ENCODE assay signal across 10 cellular contexts in genomic region chr19:1170938-1171754, GRCh38. TPM values are rescaled to one million over a fixed set of nuclear protein-coding genes. Genes with fewer than 3 reads are reported as not detected.
DNase-seq lines count a peak whose midpoint lies in the region; ATAC-seq, FAIRE-seq and TF ChIP-seq lines count a peak whose summit lies in the region.
"Had no signal": no experiment of that assay in that cellular context is flagged by ENCODE, and none has a peak within 500 bp of the region (broad histone marks: within the 10 kb centered on the region; RNA-seq: fewer than 3 reads in every experiment).

No MANE protein-coding gene starts in this region.

- peak overlapping the region; percentile 23 to 82 for H3K4me3 ChIP-seq in kidney (ENCODE audit: low read length in 2 of 2)

- no peaks in the 10 kb centered on the region for H3K27me3 Mint-ChIP-seq in activated CD4-positive, alpha-beta T cell treated with anti-CD3 and anti-CD28 coated beads for 36 hours
- no peaks in the 10 kb centered on the region for H3K27me3 Mint-ChIP-seq in activated naive CD4-positive, alpha-beta T cell treated with anti-CD3 and anti-CD28 coated beads, Interleukin-2, amount 50 U/mL, for 24 hours

- POLR2A ChIA-PET in activated CD4-positive, alpha-beta T cell treated with anti-CD3 and anti-CD28 coated beads for 36 hours (lab: Charles Lee), result no interaction called here

- intact Hi-C loops in activated CD4-positive, alpha-beta T cell treated with anti-CD3 and anti-CD28 coated beads for 36 hours (cut with DNase I, micrococcal nuclease), result loop anchor here (5.0 kb wide), 2 partner anchors 39 to 509 kb away; partner anchors contain the start of gene RNF126 (in 1 of the 2)
- intact Hi-C loops in kidney (cut with DNase I), result no loop called here

- H3K4me1 Mint-ChIP-seq in activated CD4-positive, alpha-beta T cell treated with anti-CD3 and anti-CD28 coated beads for 36 hours, result peaks cover 36% of the 10 kb centered on the region
- peaks cover 26% of the 10 kb centered on the region for H3K4me1 Mint-ChIP-seq in activated naive CD4-positive, alpha-beta T cell treated with anti-CD3 and anti-CD28 coated beads, Interleukin-2, amount 50 U/mL, for 24 hours

- H3K27ac Mint-ChIP-seq in activated CD4-positive, alpha-beta T cell treated with anti-CD3 and anti-CD28 coated beads for 36 hours, result peak overlapping the region; percentile 6
- peak overlapping the region; percentile 42 for H3K27ac Mint-ChIP-seq in activated naive CD4-positive, alpha-beta T cell treated with anti-CD3 and anti-CD28 coated beads, Interleukin-2, amount 50 U/mL, for 24 hours

- CTCF ChIA-PET in activated CD4-positive, alpha-beta T cell treated with anti-CD3 and anti-CD28 coated beads for 36 hours (lab: Charles Lee), result no interaction called here

- H3K27ac ChIP-seq in kidney (ENCODE audit: low read depth in 2 of 2, low read length in 2 of 2) (peak overlapping the region; percentile 91 to 94), substantia nigra (ENCODE audit: low read depth, low read length, poor library complexity, severe bottlenecking) (peak overlapping the region; percentile 61)

- no peak for ATAC-seq in activated CD4-positive, alpha-beta T cell treated with anti-CD3 and anti-CD28 coated beads for 36 hours
- no peak for ATAC-seq in HG03175 (IDR thresholded peaks at IDR 0.05; ENCODE audit: unreplicated experiment)

- H3K36me3 Mint-ChIP-seq in activated CD4-positive, alpha-beta T cell treated with anti-CD3 and anti-CD28 coated beads for 36 hours (ENCODE audit: low read depth), result peaks cover 11% of the 10 kb centered on the region
- no peaks in the 10 kb centered on the region for H3K36me3 Mint-ChIP-seq in activated naive CD4-positive, alpha-beta T cell treated with anti-CD3 and anti-CD28 coated beads, Interleukin-2, amount 50 U/mL, for 24 hours

- DNase-seq in activated CD4-positive, alpha-beta T cell treated with anti-CD3 and anti-CD28 coated beads for 36 hours, result no peak
- DNase-seq in activated CD4-positive, alpha-beta T cell treated with anti-CD3 and anti-CD28 coated beads for 4 hours, result no peak
- peak; percentile 78 for DNase-seq in kidney
- DNase-seq in substantia nigra (lab: John Stamatoyannopoulos, UW), result peak in 24 of 49 donors; percentile 8 to 63 (median 20)
- DNase-seq in stimulated activated CD4-positive, alpha-beta T cell treated with anti-CD3 and anti-CD28 coated beads, Interleukin-4, amount 100 ng/mL, for 4 hours, result no peak
- no peak for DNase-seq in NOMO-1 treated with dmso at 0.1 percent for 144 hours (lab: John Stamatoyannopoulos, UW; ENCODE audit: unreplicated experiment)
- DNase-seq: BE2C, Kasumi-1 had no signal

- H3K9me3 ChIP-seq in kidney (ENCODE audit: control insufficient read depth in 1 of 2, low read length in 2 of 2), result no peaks in the 10 kb centered on the region
- H3K9me3 ChIP-seq: BE2C had no signal

- TF ChIP-seq CTCF in kidney (IDR thresholded peaks at IDR 0.05; ENCODE audit: borderline replicate concordance, extremely low read depth, insufficient read depth), result no peak

- no peak overlapping the region for H3K9ac ChIP-seq in kidney (ENCODE audit: low read length in 2 of 2)

- H3K36me3 ChIP-seq in kidney (ENCODE audit: control insufficient read depth in 1 of 2, insufficient read depth in 2 of 2, low read length in 2 of 2), result peaks cover 0 to 3% of the 10 kb centered on the region in 2 donors

- no peak for FAIRE-seq in kidney (lab: Jason Lieb, UNC)

- H3K4me1 ChIP-seq in kidney (ENCODE audit: control insufficient read depth in 1 of 2, insufficient read depth in 1 of 2, low read depth in 1 of 2, low read length in 2 of 2), result peaks cover 28 to 45% of the 10 kb centered on the region in 2 donors

- H3K4me3 Mint-ChIP-seq in activated CD4-positive, alpha-beta T cell treated with anti-CD3 and anti-CD28 coated beads for 36 hours, result peak overlapping the region; percentile 89
- H3K4me3 Mint-ChIP-seq in activated naive CD4-positive, alpha-beta T cell treated with anti-CD3 and anti-CD28 coated beads, Interleukin-2, amount 50 U/mL, for 24 hours, result peak overlapping the region; percentile 26

- H3K9me3 Mint-ChIP-seq in activated CD4-positive, alpha-beta T cell treated with anti-CD3 and anti-CD28 coated beads for 36 hours (ENCODE audit: low read depth), result no peaks in the 10 kb centered on the region
- H3K9me3 Mint-ChIP-seq in activated naive CD4-positive, alpha-beta T cell treated with anti-CD3 and anti-CD28 coated beads, Interleukin-2, amount 50 U/mL, for 24 hours, result no peaks in the 10 kb centered on the region

RNA-seq across cellular contexts. Expression of gene SBNO2, which starts 2.9 kb away (rescaled TPM):
- total RNA-seq in activated CD4-positive, alpha-beta T cell treated with anti-CD3 and anti-CD28 coated beads for 36 hours, result 100 to 1,000 TPM; 108 to 113 TPM
- total RNA-seq in kidney, result 156 TPM
- polyA plus RNA-seq in kidney (ENCODE audit: insufficient read depth, low read depth, low replicate concordance), result 12.2 TPM

RNA-seq across cellular contexts. Expression of gene STK11, which starts 34.4 kb away (rescaled TPM):
- total RNA-seq in activated CD4-positive, alpha-beta T cell treated with anti-CD3 and anti-CD28 coated beads for 36 hours, result 10 to 100 TPM; 49.2 to 61.5 TPM
- 57.7 TPM for total RNA-seq in kidney
- polyA plus RNA-seq in kidney (ENCODE audit: insufficient read depth, low read depth, low replicate concordance), result 40.7 TPM
